ENCODE assay signal across 19 cellular contexts in the genomic region with DNA sequence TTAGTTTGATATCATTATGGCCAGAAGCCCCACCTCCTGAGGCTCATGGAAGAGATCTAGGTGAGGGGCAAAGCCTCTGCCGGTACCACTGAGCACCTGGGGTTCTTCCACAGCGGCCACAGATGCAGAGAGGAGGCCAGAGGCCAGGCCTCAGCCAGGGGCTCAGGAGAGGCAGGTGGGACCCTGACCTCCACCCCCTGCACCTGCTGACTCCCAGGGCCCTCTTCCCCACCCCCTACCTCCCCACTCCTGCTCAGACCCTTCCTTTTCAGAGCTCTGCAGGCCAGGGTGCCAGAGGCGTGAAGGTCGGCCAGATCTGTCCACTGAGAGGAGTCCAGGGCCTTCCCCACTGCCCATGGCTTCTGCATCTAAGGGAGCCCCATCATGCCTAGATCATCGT.
"Had no signal": no experiment of that assay in that cellular context is flagged by ENCODE, and none has a peak within 500 bp of the region (broad histone marks: within the 10 kb centered on the region; RNA-seq: fewer than 3 reads in every experiment).

No MANE protein-coding gene starts in this region.

- H3K4me3 ChIP-seq: dorsolateral prefrontal cortex, gastrocnemius medialis, lung, mucosa of descending colon, right lobe of liver, smooth muscle cell, testis, tibial artery, upper lobe of left lung, uterus had no signal

- ATAC-seq: gastrocnemius medialis; mucosa of descending colon; natural killer cell treated with Interleukin-12 subunit alpha and Interleukin-12 subunit beta and Interleukin-15 and Interleukin-18, amount 100 ng/mL, for 72 hours; right lobe of liver; stimulated activated memory B cell treated with anti-CD40 and anti-IgM and Interleukin-4, amounts not matched to agents 10 μg/mL and 1 μg/mL and 100 μg/mL, for 72 hours; stimulated activated naive CD8-positive, alpha-beta T cell treated with anti-CD3 and anti-CD28 coated beads, Interleukin-15, Interleukin-2, amounts not matched to agents 100 U/mL and 50 U/mL, for 24 hours had no signal

- H3K27ac ChIP-seq: dorsolateral prefrontal cortex, gastrocnemius medialis, right lobe of liver, testis, tibial artery, upper lobe of left lung, uterus had no signal

- H3K36me3 ChIP-seq: gastrocnemius medialis, right lobe of liver, tibial artery, upper lobe of left lung, uterus had no signal

- DNase-seq: effector CD4-positive, alpha-beta T cell; foreskin fibroblast; gastrocnemius medialis; mucosa of descending colon; naive B cell; retina; stimulated activated CD4-positive, alpha-beta T cell treated with anti-CD3 and anti-CD28 coated beads, Interleukin-4, amount 100 ng/mL, for 4 hours; stimulated activated naive CD8-positive, alpha-beta T cell treated with anti-CD3 and anti-CD28 coated beads, Interleukin-15, Interleukin-2, amounts not matched to agents 100 U/mL and 50 U/mL, for 24 hours; substantia nigra; testis; tibial artery; upper lobe of left lung; uterus had no signal

- H3K4me1 ChIP-seq: gastrocnemius medialis had no signal

- H3K27me3 ChIP-seq: gastrocnemius medialis, right lobe of liver, testis, upper lobe of left lung, uterus had no signal

- H3K9me3 ChIP-seq: gastrocnemius medialis, mucosa of descending colon, right lobe of liver, testis, tibial artery, upper lobe of left lung, uterus had no signal
